Comparison of ENCODE assay signal across 17 cellular contexts in genomic region chr1:186595969-186596368, GRCh38.
DNase-seq lines count a peak whose midpoint lies in the region; ATAC-seq lines count a peak whose summit lies in the region.
"Had no signal": no experiment of that assay in that cellular context is flagged by ENCODE, and none has a peak within 500 bp of the region (broad histone marks: within the 10 kb centered on the region; RNA-seq: fewer than 3 reads in every experiment).

No MANE protein-coding gene starts in this region.

- H3K4me3 Mint-ChIP-seq in activated T-helper 17 cell treated with anti-CD3 and anti-CD28 coated beads, Interleukin-2, amount 50 U/mL, for 72 hours: no peak overlapping the region
- H3K4me3 Mint-ChIP-seq: activated T-cell treated with anti-CD3 and anti-CD28 coated beads, Interleukin-2, amount 50 U/mL, for 72 hours had no signal

- H3K36me3 Mint-ChIP-seq in activated T-helper 17 cell treated with anti-CD3 and anti-CD28 coated beads, Interleukin-2, amount 50 U/mL, for 72 hours (ENCODE audit: low read depth): no peaks in the 10 kb centered on the region

- H3K4me1 Mint-ChIP-seq in activated T-helper 17 cell treated with anti-CD3 and anti-CD28 coated beads, Interleukin-2, amount 50 U/mL, for 72 hours: peaks cover 5% of the 10 kb centered on the region

- H3K27ac Mint-ChIP-seq in activated T-helper 17 cell treated with anti-CD3 and anti-CD28 coated beads, Interleukin-2, amount 50 U/mL, for 72 hours: no peak overlapping the region
- H3K27ac Mint-ChIP-seq: activated T-cell treated with anti-CD3 and anti-CD28 coated beads, Interleukin-2, amount 50 U/mL, for 72 hours had no signal

- ATAC-seq in GM18861 (IDR thresholded peaks at IDR 0.05; ENCODE audit: unreplicated experiment): peak; percentile 87
- peak; percentile 89 for ATAC-seq in HG02884 (IDR thresholded peaks at IDR 0.05; ENCODE audit: unreplicated experiment)
- ATAC-seq in activated T-helper 17 cell treated with anti-CD3 and anti-CD28 coated beads, Interleukin-2, amount 50 U/mL, for 72 hours (replicated peaks): peak; percentile 68
- ATAC-seq in GM21515 (IDR thresholded peaks at IDR 0.05; ENCODE audit: unreplicated experiment): no peak
- ATAC-seq: activated T-cell treated with anti-CD3 and anti-CD28 coated beads, Interleukin-2, amount 50 U/mL, for 72 hours; sciatic nerve had no signal

- H3K27me3 Mint-ChIP-seq in activated T-helper 17 cell treated with anti-CD3 and anti-CD28 coated beads, Interleukin-2, amount 50 U/mL, for 72 hours: peaks cover 11% of the 10 kb centered on the region

- H3K9me3 Mint-ChIP-seq in activated T-helper 17 cell treated with anti-CD3 and anti-CD28 coated beads, Interleukin-2, amount 50 U/mL, for 72 hours: peaks cover 8% of the 10 kb centered on the region

- DNase-seq in CD1c-positive myeloid dendritic cell (ENCODE audit: extremely low spot score) (peak; percentile 10), DMS 273 treated with DMSO at 0.1 percent for 48 hours (lab: John Stamatoyannopoulos, UW) (no peak)
- no peak for DNase-seq in effector CD8-positive, alpha-beta T cell (lab: John Stamatoyannopoulos, UW)
- DNase-seq in activated T-cell treated with anti-CD3 and anti-CD28 coated beads, Interleukin-2, amount 50 U/mL, for 48 hours: no peak
- DNase-seq: ACHN; activated CD4-positive, alpha-beta T cell treated with anti-CD3 and anti-CD28 coated beads, Interleukin-2, amount 50 U/mL, for 1 hour; activated T-cell treated with anti-CD3 and anti-CD28 coated beads, Interleukin-2, amount 50 U/mL, for 72 hours; amygdala; kidney; midbrain; NCI-H1105; NCI-H2227 treated with DMSO at 0.1 percent for 48 hours had no signal
